8 cellular contexts compared by ENCODE assay signal in genomic region chr6:113591896-113592827, GRCh38.
A peak's percentile ranks its signal among the peaks of the same experiment; 100 is the strongest.
DNase-seq lines count a peak whose midpoint lies in the region; ATAC-seq, FAIRE-seq and TF ChIP-seq lines count a peak whose summit lies in the region.

No MANE protein-coding gene starts in this region.

- H3K36me3 ChIP-seq in GM12878 (ENCODE audit: control insufficient read depth in 2 of 2, insufficient read depth in 2 of 2, low read length in 1 of 2) (no peaks in the 10 kb centered on the region), neural progenitor cell (no peaks in the 10 kb centered on the region), gastroesophageal sphincter (no peaks in the 10 kb centered on the region)

- H2AFZ ChIP-seq in GM12878 (ENCODE audit: control insufficient read depth, low read depth, low read length) (peak overlapping the region; percentile 27), neural progenitor cell (replicated peaks) (no peak overlapping the region)

- DNase-seq in GM12878 (ENCODE audit: low read depth, low spot score) (no peak), neural progenitor cell (ENCODE audit: low spot score) (peak; percentile 60), GM19238 (ENCODE audit: insufficient read length, low spot score) (no peak)
- DNase-seq in naive thymus-derived CD8-positive, alpha-beta T cell = no peak

- peaks cover 5% of the 10 kb centered on the region for H3K9me3 Mint-ChIP-seq in neural progenitor cell
- peaks cover 0 to 4% (median 0%) of the 10 kb centered on the region in 9 donors for H3K9me3 Mint-ChIP-seq in naive thymus-derived CD8-positive, alpha-beta T cell

- no peaks in the 10 kb centered on the region for H3K27me3 ChIP-seq in GM12878 (replicated peaks in 1 of 2; ENCODE audit: control insufficient read depth in 2 of 2, insufficient read depth in 2 of 2, low read length in 1 of 2)
- no peaks in the 10 kb centered on the region for H3K27me3 ChIP-seq in neural progenitor cell
- H3K27me3 ChIP-seq in gastroesophageal sphincter = no peaks in the 10 kb centered on the region

- H4K20me1 ChIP-seq in GM12878 (ENCODE audit: control insufficient read depth, insufficient read depth) (no peaks in the 10 kb centered on the region), neural progenitor cell (ENCODE audit: low read depth) (no peaks in the 10 kb centered on the region)

- TF ChIP-seq POLR2A in GM12878 (IDR thresholded peaks at IDR 0.05; ENCODE audit: low read depth, low read length) = no peak
- no peak for TF ChIP-seq POLR2A in gastroesophageal sphincter (IDR thresholded peaks at IDR 0.05)

- POLR2A ChIA-PET in GM12878 (lab: Charles Lee) = interaction anchor here (0.5 to 1.0 kb wide), 2 partner anchors 34 to 47 kb away, joined by 3 read pairs; no protein-coding TSS in a partner anchor
- POLR2A ChIA-PET in naive thymus-derived CD8-positive, alpha-beta T cell (lab: Charles Lee) = no interaction called here

- CTCF ChIA-PET in GM12878 (lab: Yijun Ruan, JAX) = interaction anchor here (0.6 to 1.2 kb wide), 3 partner anchors 34 to 773 kb away, joined by 3 read pairs; no protein-coding TSS in a partner anchor

- ATAC-seq in GM21423 (IDR thresholded peaks at IDR 0.05; ENCODE audit: unreplicated experiment) = peak; percentile 70
- peak; percentile 85 for ATAC-seq in GM12878
- ATAC-seq in naive thymus-derived CD8-positive, alpha-beta T cell = no peak
- no peak for ATAC-seq in gastroesophageal sphincter
- ATAC-seq in GM21737 (IDR thresholded peaks at IDR 0.05; ENCODE audit: unreplicated experiment) = no peak

- H3K4me3 ChIP-seq in GM12878 = no peak overlapping the region
- H3K4me3 ChIP-seq in neural progenitor cell = no peak overlapping the region
- no peak overlapping the region for H3K4me3 ChIP-seq in gastroesophageal sphincter

- 69% methylated on average over 2 of the region's 2 CpGs for WGBS in GM12878 (ENCODE audit: insufficient coverage, insufficient replicate concordance, low lambda C conversion rate, missing lambda C conversion rate)
- WGBS in gastroesophageal sphincter (ENCODE audit: low coverage in 1 of 2), 2 donors = 60% methylated on average over 2 of the region's 2 CpGs; no CpG with 5 or more reads in 1 of the 2 donors

- SMC1A ChIA-PET in GM12878 (lab: Charles Lee; ENCODE audit: uncharacterized antibody, unreplicated experiment) = interaction anchor here (0.7 to 1.3 kb wide), 8 partner anchors 10 to 103 kb away, joined by 3 to 4 read pairs (median 3); no protein-coding TSS in a partner anchor

- no peaks in the 10 kb centered on the region for H3K79me2 ChIP-seq in GM12878 (ENCODE audit: control insufficient read depth, insufficient read depth, low read length)
- no peaks in the 10 kb centered on the region for H3K79me2 ChIP-seq in neural progenitor cell (ENCODE audit: low read depth)

- TF ChIP-seq EP300 in Ishikawa (IDR thresholded peaks at IDR 0.05; ENCODE audit: borderline replicate concordance) (peak; percentile 78), GM12878 (IDR thresholded peaks at IDR 0.05; ENCODE audit: borderline replicate concordance in 1 of 2, control insufficient read depth in 1 of 2, low read depth in 2 of 2, low read length in 2 of 2) (no peak), gastroesophageal sphincter (IDR thresholded peaks at IDR 0.05) (no peak)

- H3K4me2 ChIP-seq in GM12878 (ENCODE audit: control insufficient read depth, insufficient read depth) (no peak overlapping the region), neural progenitor cell (peak overlapping the region; percentile 50)

- TF ChIP-seq RAD21 in Ishikawa (IDR thresholded peaks at IDR 0.05; ENCODE audit: low read depth) (no peak; the same call in 1 of the 2 replicates), GM12878 (IDR thresholded peaks at IDR 0.05; ENCODE audit: insufficient read depth, low read depth, low read length) (no peak)

- peak overlapping the region; percentile 2 for H3K4me3 Mint-ChIP-seq in neural progenitor cell
- no peak overlapping the region for H3K4me3 Mint-ChIP-seq in naive thymus-derived CD8-positive, alpha-beta T cell

- peaks cover 4% of the 10 kb centered on the region for H3K36me3 Mint-ChIP-seq in neural progenitor cell
- no peaks in the 10 kb centered on the region for H3K36me3 Mint-ChIP-seq in naive thymus-derived CD8-positive, alpha-beta T cell

- peaks cover 4% of the 10 kb centered on the region for H3K27me3 Mint-ChIP-seq in neural progenitor cell (ENCODE audit: insufficient read depth, low read depth)
- peaks cover 2 to 12% (median 5%) of the 10 kb centered on the region in 5 donors for H3K27me3 Mint-ChIP-seq in naive thymus-derived CD8-positive, alpha-beta T cell

- H3K4me1 Mint-ChIP-seq in neural progenitor cell = peaks cover 79% of the 10 kb centered on the region
- no peaks in the 10 kb centered on the region for H3K4me1 Mint-ChIP-seq in naive thymus-derived CD8-positive, alpha-beta T cell

- H3K4me1 ChIP-seq in GM12878 (ENCODE audit: control insufficient read depth, insufficient read depth, low read length) (no peaks in the 10 kb centered on the region), neural progenitor cell (peaks cover 55% of the 10 kb centered on the region), gastroesophageal sphincter (peaks cover 9 to 19% (median 13%) of the 10 kb centered on the region in 3 donors)

- H3K9me3 ChIP-seq in GM12878 (replicated peaks; ENCODE audit: control insufficient read depth, insufficient read depth, low read length) (no peaks in the 10 kb centered on the region), neural progenitor cell (ENCODE audit: low read depth) (no peaks in the 10 kb centered on the region), gastroesophageal sphincter (no peaks in the 10 kb centered on the region)

- no peak overlapping the region for H3K9ac ChIP-seq in GM12878 (ENCODE audit: control insufficient read depth, insufficient read depth, low read length)
- no peak overlapping the region for H3K9ac ChIP-seq in neural progenitor cell

- FAIRE-seq in GM12878 (lab: Jason Lieb, UNC) = no peak

- H3K27ac Mint-ChIP-seq in neural progenitor cell = peak overlapping the region; percentile 64
- no peak overlapping the region for H3K27ac Mint-ChIP-seq in naive thymus-derived CD8-positive, alpha-beta T cell

- RAD21 ChIA-PET in GM12878 (lab: Charles Lee; ENCODE audit: unreplicated experiment) = interaction anchor here (0.6 to 1.3 kb wide), 3 partner anchors 33 to 286 kb away, joined by 3 to 8 read pairs (median 4); no protein-coding TSS in a partner anchor

- no peak overlapping the region for H3K27ac ChIP-seq in GM12878 (ENCODE audit: control insufficient read depth, insufficient read depth)
- peak overlapping the region; percentile 51 for H3K27ac ChIP-seq in neural progenitor cell
- H3K27ac ChIP-seq in gastroesophageal sphincter = no peak overlapping the region

- TF ChIP-seq CTCF in GM12878 (IDR thresholded peaks at IDR 0.05 in 2 of 3, conservative IDR thresholded peaks at IDR 0.05 in 1 of 3; ENCODE audit: control insufficient read depth in 2 of 3, extremely low read depth in 1 of 3, insufficient read depth in 1 of 3, low read depth in 3 of 3, low read length in 3 of 3) (no peak), neural progenitor cell (IDR thresholded peaks at IDR 0.05) (no peak), gastroesophageal sphincter (IDR thresholded peaks at IDR 0.05) (no peak)

- BruUV-seq in GM12878 (replicated peaks; lab: Mats Ljungman, UMichigan) = no TSS peak

- H3F3A ChIP-seq in neural progenitor cell (ENCODE audit: low read depth) = peaks cover 24% of the 10 kb centered on the region

- in situ Hi-C loops in GM12878 (cut with MboI) = no loop called here

- intact Hi-C loops in GM12878 (cut with micrococcal nuclease; ENCODE audit: unreplicated experiment) = no loop called here

TF ChIP-seq in Ishikawa, 13 proteins besides CTCF, POLR2A, EP300 and RAD21 (continues in another document):
- TF ChIP-seq ZBTB7A (IDR thresholded peaks at IDR 0.05; ENCODE audit: low read depth) (no peak), YY1 (IDR thresholded peaks at IDR 0.05; ENCODE audit: low read depth) (no peak), NFIC (IDR thresholded peaks at IDR 0.05) (peak; percentile 65), USF1 (IDR thresholded peaks at IDR 0.05) (no peak), TCF12 (IDR thresholded peaks at IDR 0.05; ENCODE audit: low read depth) (peak; percentile 74), CEBPB (IDR thresholded peaks at IDR 0.05) (no peak), TEAD4 (IDR thresholded peaks at IDR 0.05) (peak; percentile 17; the same call in 1 of the 2 replicates), MAX (IDR thresholded peaks at IDR 0.05) (peak; percentile 57), FOXM1 (IDR thresholded peaks at IDR 0.05; ENCODE audit: borderline replicate concordance, low read depth) (peak; percentile 71; the same call in 1 of the 2 replicates)

TF ChIP-seq in GM12878, 131 proteins besides CTCF, POLR2A, EP300 and RAD21:
- TF ChIP-seq YY1 (IDR thresholded peaks at IDR 0.05; ENCODE audit: low read depth, low read length) (0 out of 2 replicates have a peak, but pooled peaks have one; percentile 43), POLR2AphosphoS2 (IDR thresholded peaks at IDR 0.05; ENCODE audit: low read depth, low read length) (no peak), ZBTB40 (IDR thresholded peaks at IDR 0.05; ENCODE audit: borderline replicate concordance) (no peak), SPI1 (IDR thresholded peaks at IDR 0.05; ENCODE audit: borderline replicate concordance, insufficient read depth, low read depth, low read length) (peak; percentile 69; the same call in 1 of the 2 replicates)

Comparison
In these comparisons a context has a peak if more than half of its experiments do, and no peak if none do; other contexts are left out.
1. ATAC-seq: peak in GM21423 (single experiment) and GM12878 (single experiment); none in naive thymus-derived CD8-positive, alpha-beta T cell (0 of 2), gastroesophageal sphincter (single experiment) and GM21737 (single experiment).